Comparison of ENCODE assay signal across 20 cellular contexts in genomic region chr1:113133038-113133437, GRCh38.
DNase-seq lines count a peak whose midpoint lies in the region; ATAC-seq lines count a peak whose summit lies in the region.
"Had no signal": no experiment of that assay in that cellular context is flagged by ENCODE, and none has a peak within 500 bp of the region (broad histone marks: within the 10 kb centered on the region; RNA-seq: fewer than 3 reads in every experiment).

No MANE protein-coding gene starts in this region.

- ATAC-seq in activated naive CD4-positive, alpha-beta T cell treated with anti-CD3 and anti-CD28 coated beads, Interleukin-2, amount 50 U/mL, for 72 hours: peak; percentile 73 to 95
- ATAC-seq in HG03457 (IDR thresholded peaks at IDR 0.05; ENCODE audit: unreplicated experiment): no peak
- ATAC-seq: upper lobe of right lung had no signal

- peaks cover 67% of the 10 kb centered on the region for H3K4me1 Mint-ChIP-seq in stimulated activated naive CD8-positive, alpha-beta T cell treated with anti-CD3 and anti-CD28 coated beads, Interleukin-15, Interleukin-2, amounts not matched to agents 100 ng/mL and 50 ng/mL, for 24 hours (ENCODE audit: low read depth)
- H3K4me1 Mint-ChIP-seq: B cell had no signal

- peak overlapping the region; percentile 57 to 78 for H3K27ac Mint-ChIP-seq in activated naive CD4-positive, alpha-beta T cell treated with anti-CD3 and anti-CD28 coated beads, Interleukin-2, amount 50 U/mL, for 72 hours
- H3K27ac Mint-ChIP-seq in stimulated activated naive CD8-positive, alpha-beta T cell treated with anti-CD3 and anti-CD28 coated beads, Interleukin-15, Interleukin-2, amounts not matched to agents 100 ng/mL and 50 ng/mL, for 24 hours: peak overlapping the region; percentile 63
- H3K27ac Mint-ChIP-seq: B cell had no signal

- H3K36me3 Mint-ChIP-seq in activated naive CD4-positive, alpha-beta T cell treated with anti-CD3 and anti-CD28 coated beads, Interleukin-2, amount 50 U/mL, for 72 hours: peaks cover 0 to 17% of the 10 kb centered on the region in 2 donors
- peaks cover 37% of the 10 kb centered on the region for H3K36me3 Mint-ChIP-seq in stimulated activated naive CD8-positive, alpha-beta T cell treated with anti-CD3 and anti-CD28 coated beads, Interleukin-15, Interleukin-2, amounts not matched to agents 100 ng/mL and 50 ng/mL, for 24 hours (ENCODE audit: low read depth)

- H3K27me3 Mint-ChIP-seq in stimulated activated naive CD8-positive, alpha-beta T cell treated with anti-CD3 and anti-CD28 coated beads, Interleukin-15, Interleukin-2, amounts not matched to agents 100 ng/mL and 50 ng/mL, for 24 hours: no peaks in the 10 kb centered on the region
- H3K27me3 Mint-ChIP-seq: B cell had no signal

- peak; percentile 39 for DNase-seq in SIG-M5 treated with dmso at 0.1 percent for 504 hours (lab: John Stamatoyannopoulos, UW; ENCODE audit: unreplicated experiment)
- no peak for DNase-seq in SIG-M5 (lab: John Stamatoyannopoulos, UW)
- DNase-seq in stimulated activated CD4-positive, alpha-beta T cell treated with anti-CD3 and anti-CD28 coated beads, Interleukin-15, amount 100 ng/mL, for 24 hours: peak; percentile 59
- DNase-seq in stimulated activated CD4-positive, alpha-beta T cell treated with anti-CD3 and anti-CD28 coated beads, Interleukin-12 subunit alpha, Interleukin-12 subunit beta, amount 100 ng/mL, for 4 hours: no peak
- DNase-seq in activated naive CD4-positive, alpha-beta T cell treated with anti-CD3 and anti-CD28 coated beads, Interleukin-2, amount 50 U/mL, for 72 hours (ENCODE audit: low spot score in 2 of 2): no peak
- DNase-seq in UCSD-AML1 (lab: John Stamatoyannopoulos, UW; ENCODE audit: unreplicated experiment): no peak
- DNase-seq: 8988T; activated CD8-positive, alpha-beta memory T cell treated with anti-CD3 and anti-CD28 coated beads, Interleukin-2, amount 50 U/mL, for 48 hours; Calu3; cortex of kidney; EL; immature natural killer cell; KBM-7; NCI-H1048; NCI-H2029 treated with DMSO at 0.1 percent for 48 hours; NK-92 treated with Interleukin-12 subunit alpha and Interleukin-12 subunit beta, amount 100 ng/mL, for 24 hours; upper lobe of right lung had no signal

- peaks cover 0 to 5% of the 10 kb centered on the region in 2 donors for H3K9me3 Mint-ChIP-seq in activated naive CD4-positive, alpha-beta T cell treated with anti-CD3 and anti-CD28 coated beads, Interleukin-2, amount 50 U/mL, for 72 hours
- no peaks in the 10 kb centered on the region for H3K9me3 Mint-ChIP-seq in stimulated activated naive CD8-positive, alpha-beta T cell treated with anti-CD3 and anti-CD28 coated beads, Interleukin-15, Interleukin-2, amounts not matched to agents 100 ng/mL and 50 ng/mL, for 24 hours

- H3K4me3 Mint-ChIP-seq in stimulated activated naive CD8-positive, alpha-beta T cell treated with anti-CD3 and anti-CD28 coated beads, Interleukin-15, Interleukin-2, amounts not matched to agents 100 ng/mL and 50 ng/mL, for 24 hours: no peak overlapping the region
- H3K4me3 Mint-ChIP-seq: B cell, immature natural killer cell had no signal

Comparison
In these comparisons a context has a peak if more than half of its experiments do, and no peak if none do; other contexts are left out.
1. DNase-seq: peak in SIG-M5 treated with dmso at 0.1 percent for 504 hours (single experiment) and stimulated activated CD4-positive, alpha-beta T cell treated with anti-CD3 and anti-CD28 coated beads, Interleukin-15, amount 100 ng/mL, for 24 hours (single experiment); none in SIG-M5 (single experiment), stimulated activated CD4-positive, alpha-beta T cell treated with anti-CD3 and anti-CD28 coated beads, Interleukin-12 subunit alpha, Interleukin-12 subunit beta, amount 100 ng/mL, for 4 hours (single experiment), activated naive CD4-positive, alpha-beta T cell treated with anti-CD3 and anti-CD28 coated beads, Interleukin-2, amount 50 U/mL, for 72 hours (0 of 2) and UCSD-AML1 (single experiment).